In the genomic region with DNA sequence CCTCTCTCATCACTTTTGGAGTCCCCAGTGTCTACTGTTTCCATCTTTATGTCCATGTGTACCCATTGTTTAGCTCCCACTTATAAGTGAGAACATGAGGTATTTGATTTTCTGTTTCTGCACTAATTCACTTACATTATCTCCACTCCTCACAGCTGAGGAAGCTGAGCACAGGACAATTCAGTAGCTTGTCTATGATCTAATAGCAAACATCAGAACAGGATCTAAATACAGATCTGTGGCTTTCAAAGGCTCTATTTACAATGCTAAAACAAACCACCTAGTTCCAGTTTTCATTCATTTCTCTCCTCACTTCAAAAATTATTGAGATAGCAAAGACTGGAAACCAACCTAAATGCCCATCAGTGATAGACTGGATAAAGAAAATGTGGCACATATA, we compare ENCODE assay signal across 37 cellular contexts.
"Had no signal": no experiment of that assay in that cellular context is flagged by ENCODE, and none has a peak within 500 bp of the region (broad histone marks: within the 10 kb centered on the region; RNA-seq: fewer than 3 reads in every experiment).

No MANE protein-coding gene starts in this region.

- H3K4me1 ChIP-seq: adrenal gland, ascending aorta, body of pancreas, breast epithelium had no signal

- H3K4me3 ChIP-seq: adrenal gland, ascending aorta, body of pancreas, breast epithelium, cardiac muscle cell had no signal

- H3K36me3 Mint-ChIP-seq: activated naive CD4-positive, alpha-beta T cell treated with anti-CD3 and anti-CD28 coated beads, Interleukin-2, amount 10 ng/mL, durations not matched to agents 7 days and 5 days; activated naive CD4-positive, alpha-beta T cell treated with anti-CD3 and anti-CD28 coated beads, Interleukin-2, amount 50 U/mL, for 24 hours; activated naive CD4-positive, alpha-beta T cell treated with anti-CD3 and anti-CD28 coated beads, Interleukin-2, amount 50 U/mL, for 72 hours; activated naive CD8-positive, alpha-beta T cell; activated naive CD8-positive, alpha-beta T cell treated with anti-CD3 and anti-CD28 coated beads for 36 hours; activated naive CD8-positive, alpha-beta T cell treated with anti-CD3 and anti-CD28 coated beads, Interleukin-2, amount 10 ng/mL, durations not matched to agents 7 days and 5 days; brain had no signal

- H3K27me3 ChIP-seq: adrenal gland, ascending aorta, body of pancreas, brain microvascular endothelial cell, breast epithelium, cardiac muscle cell had no signal

- H3K4me3 Mint-ChIP-seq: activated naive CD4-positive, alpha-beta T cell treated with anti-CD3 and anti-CD28 coated beads for 36 hours; activated naive CD4-positive, alpha-beta T cell treated with anti-CD3 and anti-CD28 coated beads, Interleukin-2, amount 10 ng/mL, durations not matched to agents 7 days and 5 days; activated naive CD4-positive, alpha-beta T cell treated with anti-CD3 and anti-CD28 coated beads, Interleukin-2, amount 50 U/mL, for 24 hours; activated naive CD8-positive, alpha-beta T cell; activated naive CD8-positive, alpha-beta T cell treated with anti-CD3 and anti-CD28 coated beads for 36 hours; activated naive CD8-positive, alpha-beta T cell treated with anti-CD3 and anti-CD28 coated beads, Interleukin-2, amount 10 ng/mL, durations not matched to agents 7 days and 5 days; activated naive CD8-positive, alpha-beta T cell treated with anti-CD3 and anti-CD28 coated beads, Interleukin-2, amount 50 U/mL, for 24 hours; activated T-cell treated with anti-CD3 and anti-CD28 coated beads, Interleukin-2, amount 50 U/mL, for 24 hours; activated T-cell treated with anti-CD3 and anti-CD28 coated beads, Interleukin-2, amount 50 U/mL, for 4 hours; activated T-cell treated with anti-CD3 and anti-CD28 coated beads, Interleukin-2, amount 50 U/mL, for 72 hours; activated T-helper 1 cell treated with anti-CD3 and anti-CD28 coated beads, Interleukin-12 subunit alpha, Interleukin-12 subunit beta, Interleukin-2, Interleukin-4 antibody, amounts not matched to agents 30 ng/mL and 10 ng/mL and 1 ng/mL, durations not matched to agents 14 hours and 24 hours and 36 hours; activated T-helper 17 cell treated with anti-CD3 and anti-CD28 coated beads, Interleukin-2, amount 50 U/mL, for 72 hours; brain; central memory CD8-positive, alpha-beta T cell had no signal

- H3K9me3 Mint-ChIP-seq: activated naive CD4-positive, alpha-beta T cell treated with anti-CD3 and anti-CD28 coated beads, Interleukin-2, amount 10 ng/mL, durations not matched to agents 7 days and 5 days; activated naive CD4-positive, alpha-beta T cell treated with anti-CD3 and anti-CD28 coated beads, Interleukin-2, amount 50 U/mL, for 72 hours; activated naive CD8-positive, alpha-beta T cell treated with anti-CD3 and anti-CD28 coated beads for 36 hours; activated naive CD8-positive, alpha-beta T cell treated with anti-CD3 and anti-CD28 coated beads, Interleukin-2, amount 10 ng/mL, durations not matched to agents 7 days and 5 days; activated naive CD8-positive, alpha-beta T cell treated with anti-CD3 and anti-CD28 coated beads, Interleukin-2, amount 50 U/mL, for 24 hours; activated T-cell treated with anti-CD3 and anti-CD28 coated beads, Interleukin-2, amount 50 U/mL, for 24 hours; activated T-cell treated with anti-CD3 and anti-CD28 coated beads, Interleukin-2, amount 50 U/mL, for 4 hours; activated T-cell treated with anti-CD3 and anti-CD28 coated beads, Interleukin-2, amount 50 U/mL, for 72 hours; activated T-helper 17 cell treated with anti-CD3 and anti-CD28 coated beads, Interleukin-2, amount 50 U/mL, for 72 hours; activated T-helper 2 cell treated with anti-CD3 and anti-CD28 coated beads, Interferon-gamma antibody, Interleukin-2, Interleukin-4, amounts not matched to agents 10 μg/mL and 5 μg/mL and 100 μg/mL, durations not matched to agents 14 hours and 24 hours and 36 hours; central memory CD8-positive, alpha-beta T cell had no signal

- H3K9me3 ChIP-seq: adrenal gland, ascending aorta, body of pancreas, breast epithelium had no signal

- H3K27me3 Mint-ChIP-seq: activated naive CD4-positive, alpha-beta T cell treated with anti-CD3 and anti-CD28 coated beads, Interleukin-2, amount 10 ng/mL, durations not matched to agents 7 days and 5 days; activated naive CD4-positive, alpha-beta T cell treated with anti-CD3 and anti-CD28 coated beads, Interleukin-2, amount 50 U/mL, for 24 hours; activated naive CD8-positive, alpha-beta T cell treated with anti-CD3 and anti-CD28 coated beads for 36 hours; activated naive CD8-positive, alpha-beta T cell treated with anti-CD3 and anti-CD28 coated beads, Interleukin-2, amount 10 ng/mL, durations not matched to agents 7 days and 5 days; activated naive CD8-positive, alpha-beta T cell treated with anti-CD3 and anti-CD28 coated beads, Interleukin-2, amount 50 U/mL, for 24 hours; activated T-cell treated with anti-CD3 and anti-CD28 coated beads, Interleukin-2, amount 50 U/mL, for 24 hours; brain; central memory CD8-positive, alpha-beta T cell had no signal

- H3K4me1 Mint-ChIP-seq: activated naive CD4-positive, alpha-beta T cell treated with anti-CD3 and anti-CD28 coated beads, Interleukin-2, amount 10 ng/mL, durations not matched to agents 7 days and 5 days; activated naive CD4-positive, alpha-beta T cell treated with anti-CD3 and anti-CD28 coated beads, Interleukin-2, amount 50 U/mL, for 24 hours; activated naive CD8-positive, alpha-beta T cell treated with anti-CD3 and anti-CD28 coated beads for 36 hours; activated naive CD8-positive, alpha-beta T cell treated with anti-CD3 and anti-CD28 coated beads, Interleukin-2, amount 10 ng/mL, durations not matched to agents 7 days and 5 days; activated naive CD8-positive, alpha-beta T cell treated with anti-CD3 and anti-CD28 coated beads, Interleukin-2, amount 50 U/mL, for 24 hours; activated T-helper 17 cell treated with anti-CD3 and anti-CD28 coated beads, Interleukin-2, amount 50 U/mL, for 72 hours; central memory CD8-positive, alpha-beta T cell had no signal

- H3K27ac Mint-ChIP-seq: activated naive CD4-positive, alpha-beta T cell treated with anti-CD3 and anti-CD28 coated beads for 36 hours; activated naive CD4-positive, alpha-beta T cell treated with anti-CD3 and anti-CD28 coated beads, Interleukin-2, amount 10 ng/mL, durations not matched to agents 7 days and 5 days; activated naive CD4-positive, alpha-beta T cell treated with anti-CD3 and anti-CD28 coated beads, Interleukin-2, amount 50 U/mL, for 24 hours; activated naive CD4-positive, alpha-beta T cell treated with anti-CD3 and anti-CD28 coated beads, Interleukin-2, amount 50 U/mL, for 72 hours; activated naive CD8-positive, alpha-beta T cell; activated naive CD8-positive, alpha-beta T cell treated with anti-CD3 and anti-CD28 coated beads for 36 hours; activated naive CD8-positive, alpha-beta T cell treated with anti-CD3 and anti-CD28 coated beads, Interleukin-2, amount 10 ng/mL, durations not matched to agents 7 days and 5 days; activated naive CD8-positive, alpha-beta T cell treated with anti-CD3 and anti-CD28 coated beads, Interleukin-2, amount 50 U/mL, for 24 hours; activated T-cell treated with anti-CD3 and anti-CD28 coated beads, Interleukin-2, amount 50 U/mL, for 24 hours; activated T-cell treated with anti-CD3 and anti-CD28 coated beads, Interleukin-2, amount 50 U/mL, for 72 hours; activated T-helper 1 cell treated with anti-CD3 and anti-CD28 coated beads, Interleukin-12 subunit alpha, Interleukin-12 subunit beta, Interleukin-2, Interleukin-4 antibody, amounts not matched to agents 30 ng/mL and 10 ng/mL and 1 ng/mL, durations not matched to agents 14 hours and 24 hours and 36 hours; activated T-helper 17 cell treated with anti-CD3 and anti-CD28 coated beads, Interleukin-2, amount 50 U/mL, for 72 hours; activated T-helper 2 cell treated with anti-CD3 and anti-CD28 coated beads, Interferon-gamma antibody, Interleukin-2, Interleukin-4, amounts not matched to agents 10 μg/mL and 5 μg/mL and 100 μg/mL, durations not matched to agents 14 hours and 24 hours and 36 hours had no signal

- H3K36me3 ChIP-seq: adrenal gland, ascending aorta, brain microvascular endothelial cell, breast epithelium, cardiac muscle cell had no signal

- H3K27ac ChIP-seq: adrenal gland, ascending aorta, body of pancreas, brain microvascular endothelial cell, breast epithelium, cardiac muscle cell had no signal

- DNase-seq: activated effector memory CD4-positive, alpha-beta T cell treated with anti-CD3 and anti-CD28 coated beads, Interleukin-2, amount 50 U/mL, for 16 hours; activated effector memory CD4-positive, alpha-beta T cell treated with Interleukin-2 at 50 U/mL for 16 hours; activated gamma-delta T cell; activated gamma-delta T cell treated with Interleukin-2 at 50 U/mL for 16 hours; activated naive CD4-positive, alpha-beta T cell; activated naive CD4-positive, alpha-beta T cell treated with anti-CD3 and anti-CD28 coated beads for 36 hours; activated naive CD4-positive, alpha-beta T cell treated with anti-CD3 and anti-CD28 coated beads, Interleukin-2, amount 10 ng/mL, durations not matched to agents 7 days and 5 days; activated naive CD4-positive, alpha-beta T cell treated with anti-CD3 and anti-CD28 coated beads, Interleukin-2, amount 50 U/mL, for 16 hours; activated naive CD4-positive, alpha-beta T cell treated with Interleukin-2 at 50 U/mL for 16 hours; activated naive CD8-positive, alpha-beta T cell treated with anti-CD3 and anti-CD28 coated beads for 36 hours; activated naive CD8-positive, alpha-beta T cell treated with anti-CD3 and anti-CD28 coated beads, Interleukin-2, amount 10 ng/mL, durations not matched to agents 7 days and 5 days; activated naive CD8-positive, alpha-beta T cell treated with anti-CD3 and anti-CD28 coated beads, Interleukin-2, amount 50 U/mL, for 24 hours; activated T-cell treated with anti-CD3 and anti-CD28 coated beads, Interleukin-2, amount 50 U/mL, for 24 hours; activated T-cell treated with anti-CD3 and anti-CD28 coated beads, Interleukin-2, amount 50 U/mL, for 4 hours; activated T-cell treated with anti-CD3 and anti-CD28 coated beads, Interleukin-2, amount 50 U/mL, for 48 hours; activated T-cell treated with anti-CD3 and anti-CD28 coated beads, Interleukin-2, amount 50 U/mL, for 72 hours; adrenal gland; amniotic stem cell; amygdala; anterior cingulate cortex; aorta; body of pancreas; brain microvascular endothelial cell; caudate nucleus; central memory CD4-positive, alpha-beta T cell; cerebellar nuclear complex had no signal

- ATAC-seq: activated naive CD4-positive, alpha-beta T cell treated with anti-CD3 and anti-CD28 coated beads, Interleukin-2, amount 50 U/mL, for 72 hours; activated naive CD8-positive, alpha-beta T cell treated with anti-CD3 and anti-CD28 coated beads, Interleukin-2, amount 50 U/mL, for 24 hours; activated T-cell treated with anti-CD3 and anti-CD28 coated beads, Interleukin-2, amount 50 U/mL, for 4 hours; activated T-cell treated with anti-CD3 and anti-CD28 coated beads, Interleukin-2, amount 50 U/mL, for 72 hours; activated T-helper 17 cell treated with anti-CD3 and anti-CD28 coated beads, Interleukin-2, amount 50 U/mL, for 72 hours; body of pancreas had no signal
